In genomic region chr1:232629250-232630046, GRCh38 we compare ENCODE assay signal across 2 cellular contexts.
A peak's percentile ranks its signal among the peaks of the same experiment; 100 is the strongest.
TF ChIP-seq lines count a peak whose summit lies in the region.

No MANE protein-coding gene starts in this region.

TF ChIP-seq in A549, 52 proteins besides CTCF, POLR2A, EP300 and RAD21 (continued from another document):
- TF ChIP-seq BCL3 (IDR thresholded peaks at IDR 0.05) = 0 out of 3 replicates have a peak, but pooled peaks have one; percentile 26
- no peak for TF ChIP-seq HOXB5 (CRISPR knock-in tag; IDR thresholded peaks at IDR 0.05)
- no peak for TF ChIP-seq MAX (IDR thresholded peaks at IDR 0.05)
- no peak for TF ChIP-seq ELK1 (IDR thresholded peaks at IDR 0.05; ENCODE audit: low read depth, low read length)
- no peak for TF ChIP-seq KDM5A (IDR thresholded peaks at IDR 0.05)
- no peak for TF ChIP-seq ESRRA (IDR thresholded peaks at IDR 0.05; ENCODE audit: borderline replicate concordance, low read length)
- TF ChIP-seq CBX8 (IDR thresholded peaks at IDR 0.05) = no peak
- TF ChIP-seq SMC3 (IDR thresholded peaks at IDR 0.05) = no peak
- TF ChIP-seq NPAS2 (CRISPR knock-in tag; IDR thresholded peaks at IDR 0.05; ENCODE audit: borderline replicate concordance) = no peak
- TF ChIP-seq EHMT2 (IDR thresholded peaks at IDR 0.05; ENCODE audit: low read depth) = no peak
- no peak for TF ChIP-seq EHF (CRISPR knock-in tag; IDR thresholded peaks at IDR 0.05)
- no peak for TF ChIP-seq CEBPB (IDR thresholded peaks at IDR 0.05)
- TF ChIP-seq RFX5 (IDR thresholded peaks at IDR 0.05) = no peak
TF ChIP-seq in A549: peak in this region for 2.

TF ChIP-seq in GM12878, 131 proteins besides CTCF, POLR2A, EP300 and RAD21 (continued from another document):
- TF ChIP-seq BCLAF1 (IDR thresholded peaks at IDR 0.05) (no peak), SUZ12 (IDR thresholded peaks at IDR 0.05; ENCODE audit: unreplicated experiment) (peak; percentile 96), NFYA (IDR thresholded peaks at IDR 0.05; ENCODE audit: borderline replicate concordance, low read depth, low read length) (no peak), ZBTB40 (IDR thresholded peaks at IDR 0.05; ENCODE audit: borderline replicate concordance) (no peak)
